Comparison of ENCODE assay signal across 1 cellular context in the genomic region with DNA sequence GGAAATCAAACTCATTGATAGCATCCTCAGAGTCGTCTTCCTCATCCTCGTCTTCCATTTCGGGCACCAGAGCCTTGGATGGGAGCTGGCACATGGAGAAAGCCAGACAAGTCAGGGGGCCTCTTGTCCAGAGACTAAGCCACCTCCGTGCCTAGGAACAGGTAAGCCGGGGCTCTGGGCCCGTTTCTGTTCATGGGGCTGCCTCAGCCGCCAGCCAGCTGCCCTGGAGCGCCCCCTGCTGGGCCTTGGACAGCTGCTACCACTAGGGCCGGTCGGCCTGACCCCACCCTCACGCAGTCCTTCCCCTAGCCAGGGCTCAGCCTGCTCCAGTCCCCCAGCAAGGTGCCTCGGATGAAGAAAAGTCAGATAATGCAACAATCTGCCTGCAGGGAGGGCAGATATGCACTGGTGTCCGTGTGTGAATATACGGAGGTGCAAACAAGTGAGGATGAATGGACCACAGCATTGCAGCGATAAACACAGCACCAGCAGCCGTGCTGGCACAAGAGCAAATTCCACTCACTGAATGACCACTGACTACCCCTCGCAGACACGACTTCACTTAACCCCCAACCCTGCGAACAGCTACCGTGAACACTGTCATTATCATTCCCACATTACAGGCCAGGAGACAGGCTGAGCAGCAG.
TF ChIP-seq lines count a peak whose summit lies in the region.

No MANE protein-coding gene starts in this region.

TF ChIP-seq in HepG2, 621 proteins besides CTCF, POLR2A, EP300 and RAD21 (continued from another document):
- TF ChIP-seq, protein P1, sequence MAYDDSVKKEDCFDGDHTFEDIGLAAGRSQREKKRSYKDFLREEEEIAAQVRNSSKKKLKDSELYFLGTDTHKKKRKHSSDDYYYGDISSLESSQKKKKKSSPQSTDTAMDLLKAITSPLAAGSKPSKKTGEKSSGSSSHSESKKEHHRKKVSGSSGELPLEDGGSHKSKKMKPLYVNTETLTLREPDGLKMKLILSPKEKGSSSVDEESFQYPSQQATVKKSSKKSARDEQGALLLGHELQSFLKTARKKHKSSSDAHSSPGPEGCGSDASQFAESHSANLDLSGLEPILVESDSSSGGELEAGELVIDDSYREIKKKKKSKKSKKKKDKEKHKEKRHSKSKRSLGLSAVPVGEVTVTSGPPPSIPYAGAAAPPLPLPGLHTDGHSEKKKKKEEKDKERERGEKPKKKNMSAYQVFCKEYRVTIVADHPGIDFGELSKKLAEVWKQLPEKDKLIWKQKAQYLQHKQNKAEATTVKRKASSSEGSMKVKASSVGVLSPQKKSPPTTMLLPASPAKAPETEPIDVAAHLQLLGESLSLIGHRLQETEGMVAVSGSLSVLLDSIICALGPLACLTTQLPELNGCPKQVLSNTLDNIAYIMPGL (CRISPR knock-in tag; IDR thresholded peaks at IDR 0.05; ENCODE audit: borderline replicate concordance in 1 of 2, low read depth in 1 of 2) = peak in 1 of 2 experiments; percentile 44; a peak in 1 of 4 replicates
- TF ChIP-seq SALL1 (CRISPR knock-in tag; IDR thresholded peaks at IDR 0.05) (peak; percentile 20; the same call in 1 of the 2 replicates), SAP130 (CRISPR knock-in tag; IDR thresholded peaks at IDR 0.05; ENCODE audit: low read depth) (0 out of 2 replicates have a peak, but pooled peaks have one; percentile 26), ZNF580 (CRISPR knock-in tag; IDR thresholded peaks at IDR 0.05; ENCODE audit: borderline replicate concordance, low read depth) (peak; percentile 36; the same call in 1 of the 2 replicates), ESRRA (CRISPR knock-in tag; IDR thresholded peaks at IDR 0.05; ENCODE audit: low read depth) (0 out of 2 replicates have a peak, but pooled peaks have one; percentile 27), ZNF432 (CRISPR knock-in tag; IDR thresholded peaks at IDR 0.05; ENCODE audit: borderline replicate concordance) (no peak), ZFP91 (CRISPR knock-in tag; IDR thresholded peaks at IDR 0.05; ENCODE audit: borderline replicate concordance) (peak; percentile 47; the same call in 1 of the 2 replicates), ZNF572 (CRISPR knock-in tag; IDR thresholded peaks at IDR 0.05) (no peak)
- TF ChIP-seq, protein P2, sequence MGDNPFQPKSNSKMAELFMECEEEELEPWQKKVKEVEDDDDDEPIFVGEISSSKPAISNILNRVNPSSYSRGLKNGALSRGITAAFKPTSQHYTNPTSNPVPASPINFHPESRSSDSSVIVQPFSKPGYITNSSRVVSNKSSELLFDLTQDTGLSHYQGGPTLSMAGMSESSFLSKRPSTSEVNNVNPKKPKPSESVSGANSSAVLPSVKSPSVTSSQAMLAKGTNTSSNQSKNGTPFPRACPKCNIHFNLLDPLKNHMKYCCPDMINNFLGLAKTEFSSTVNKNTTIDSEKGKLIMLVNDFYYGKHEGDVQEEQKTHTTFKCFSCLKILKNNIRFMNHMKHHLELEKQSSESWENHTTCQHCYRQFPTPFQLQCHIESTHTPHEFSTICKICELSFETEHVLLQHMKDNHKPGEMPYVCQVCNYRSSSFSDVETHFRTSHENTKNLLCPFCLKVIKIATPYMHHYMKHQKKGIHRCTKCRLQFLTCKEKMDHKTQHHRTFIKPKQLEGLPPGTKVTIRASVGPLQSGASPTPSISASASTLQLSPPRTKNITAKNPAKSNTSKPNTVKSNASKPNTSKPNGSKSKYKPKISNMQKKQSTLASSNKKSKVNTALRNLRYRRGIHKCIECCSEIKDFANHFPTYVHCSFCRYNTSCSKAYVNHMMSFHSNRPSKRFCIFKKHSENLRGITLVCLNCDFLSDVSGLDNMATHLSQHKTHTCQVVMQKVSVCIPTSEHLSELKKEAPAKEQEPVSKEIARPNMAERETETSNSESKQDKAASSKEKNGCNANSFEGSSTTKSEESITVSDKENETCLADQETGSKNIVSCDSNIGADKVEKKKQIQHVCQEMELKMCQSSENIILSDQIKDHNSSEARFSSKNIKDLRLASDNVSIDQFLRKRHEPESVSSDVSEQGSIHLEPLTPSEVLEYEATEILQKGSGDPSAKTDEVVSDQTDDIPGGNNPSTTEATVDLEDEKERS (CRISPR knock-in tag; IDR thresholded peaks at IDR 0.05) = no peak
